In the genomic region with DNA sequence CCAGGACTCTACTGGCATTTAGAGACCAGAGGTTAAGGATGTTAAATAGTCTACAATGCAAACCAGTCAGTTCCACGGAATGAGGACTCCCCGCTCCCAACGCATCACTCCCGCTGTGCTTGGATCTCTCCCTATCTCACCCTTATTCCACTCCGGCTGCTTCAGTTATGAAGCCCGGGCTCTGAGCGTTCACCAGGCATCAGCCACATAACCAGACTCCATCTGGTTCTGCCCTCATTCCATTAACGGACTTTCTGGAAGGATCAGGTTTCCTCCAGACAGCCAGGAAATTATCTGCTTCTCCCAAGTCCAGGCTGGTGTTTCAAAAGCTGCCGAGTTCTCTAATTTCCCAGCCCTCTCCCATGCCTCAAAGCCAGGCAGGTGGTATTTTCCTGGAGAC, we compare ENCODE assay signal across 22 cellular contexts.
DNase-seq lines count a peak whose midpoint lies in the region; ATAC-seq and TF ChIP-seq lines count a peak whose summit lies in the region.
"Had no signal": no experiment of that assay in that cellular context is flagged by ENCODE, and none has a peak within 500 bp of the region (broad histone marks: within the 10 kb centered on the region; RNA-seq: fewer than 3 reads in every experiment).

No MANE protein-coding gene starts in this region.

- H3K36me3 Mint-ChIP-seq in dendritic cell treated with granulocyte-macrophage colony-stimulating factor and Interleukin-4, amounts not matched to agents 40 ng/mL and 50 ng/mL, for 4 days (ENCODE audit: low read depth), result no peaks in the 10 kb centered on the region
- no peaks in the 10 kb centered on the region for H3K36me3 Mint-ChIP-seq in stimulated activated memory B cell treated with anti-CD40 and anti-IgM and Interleukin-4, amounts not matched to agents 10 μg/mL and 1 μg/mL and 100 μg/mL, for 72 hours
- H3K36me3 Mint-ChIP-seq in activated CD4-positive, alpha-beta memory T cell treated with anti-CD3 and anti-CD28 coated beads for 36 hours, result no peaks in the 10 kb centered on the region
- H3K36me3 Mint-ChIP-seq: CD4-positive, alpha-beta memory T cell had no signal

- ATAC-seq in omental fat pad (ENCODE audit: low FRiP score), result peak; percentile 59
- ATAC-seq in stimulated activated memory B cell treated with anti-CD40 and anti-IgM and Interleukin-4, amounts not matched to agents 10 μg/mL and 1 μg/mL and 100 μg/mL, for 72 hours, result no peak

- H3K4me1 Mint-ChIP-seq in dendritic cell treated with granulocyte-macrophage colony-stimulating factor and Interleukin-4, amounts not matched to agents 40 ng/mL and 50 ng/mL, for 4 days (ENCODE audit: low read depth), result peaks cover 71% of the 10 kb centered on the region
- H3K4me1 Mint-ChIP-seq in stimulated activated memory B cell treated with anti-CD40 and anti-IgM and Interleukin-4, amounts not matched to agents 10 μg/mL and 1 μg/mL and 100 μg/mL, for 72 hours, result no peaks in the 10 kb centered on the region
- no peaks in the 10 kb centered on the region for H3K4me1 Mint-ChIP-seq in activated CD4-positive, alpha-beta memory T cell treated with anti-CD3 and anti-CD28 coated beads for 36 hours (ENCODE audit: low read depth)
- H3K4me1 Mint-ChIP-seq: CD4-positive, alpha-beta memory T cell had no signal

- H3K4me3 Mint-ChIP-seq in dendritic cell treated with granulocyte-macrophage colony-stimulating factor and Interleukin-4, amounts not matched to agents 40 ng/mL and 50 ng/mL, for 4 days, result no peak overlapping the region
- no peak overlapping the region for H3K4me3 Mint-ChIP-seq in stimulated activated memory B cell treated with anti-CD40 and anti-IgM and Interleukin-4, amounts not matched to agents 10 μg/mL and 1 μg/mL and 100 μg/mL, for 72 hours
- no peak overlapping the region for H3K4me3 Mint-ChIP-seq in activated CD4-positive, alpha-beta memory T cell treated with anti-CD3 and anti-CD28 coated beads for 36 hours
- H3K4me3 Mint-ChIP-seq: CD4-positive, alpha-beta memory T cell had no signal

- POLR2A ChIA-PET in activated CD4-positive, alpha-beta memory T cell treated with anti-CD3 and anti-CD28 coated beads for 36 hours (lab: Charles Lee), result no interaction called here

- peaks cover 18% of the 10 kb centered on the region for H3K9me3 Mint-ChIP-seq in dendritic cell treated with granulocyte-macrophage colony-stimulating factor and Interleukin-4, amounts not matched to agents 40 ng/mL and 50 ng/mL, for 4 days
- H3K9me3 Mint-ChIP-seq in stimulated activated memory B cell treated with anti-CD40 and anti-IgM and Interleukin-4, amounts not matched to agents 10 μg/mL and 1 μg/mL and 100 μg/mL, for 72 hours, result peaks cover 3% of the 10 kb centered on the region
- no peaks in the 10 kb centered on the region for H3K9me3 Mint-ChIP-seq in activated CD4-positive, alpha-beta memory T cell treated with anti-CD3 and anti-CD28 coated beads for 36 hours

- DNase-seq in NCI-H82 (lab: John Stamatoyannopoulos, UW), result peak; percentile 54
- no peak for DNase-seq in NCI-H82 treated with DMSO at 0.1 percent for 48 hours (lab: John Stamatoyannopoulos, UW; ENCODE audit: unreplicated experiment)
- DNase-seq in NCI-H1105 treated with DMSO at 0.1 percent for 48 hours (lab: John Stamatoyannopoulos, UW), result peak; percentile 17
- no peak for DNase-seq in omental fat pad (ENCODE audit: low spot score)
- DNase-seq in activated CD4-positive, alpha-beta memory T cell treated with anti-CD3 and anti-CD28 coated beads for 36 hours, result no peak
- DNase-seq: BE2C; Caco-2; CD4-positive, alpha-beta memory T cell; EL; GF-D8; GOT3; HCEC 1CT; KG1; NCI-H1092 treated with DMSO at 0.1 percent for 48 hours; NCI-H187; NCI-H446; NCI-H526 treated with DMSO at 0.1 percent for 48 hours; NK-92 treated with Interleukin-12 subunit alpha and Interleukin-12 subunit beta, amount 100 ng/mL, for 24 hours; SHP77 treated with DMSO at 0.1 percent for 48 hours; SK-N-SH had no signal

- no peak for TF ChIP-seq CTCF in omental fat pad (IDR thresholded peaks at IDR 0.05)

- H3K27ac Mint-ChIP-seq in dendritic cell treated with granulocyte-macrophage colony-stimulating factor and Interleukin-4, amounts not matched to agents 40 ng/mL and 50 ng/mL, for 4 days, result peak overlapping the region; percentile 45
- no peak overlapping the region for H3K27ac Mint-ChIP-seq in stimulated activated memory B cell treated with anti-CD40 and anti-IgM and Interleukin-4, amounts not matched to agents 10 μg/mL and 1 μg/mL and 100 μg/mL, for 72 hours
- no peak overlapping the region for H3K27ac Mint-ChIP-seq in activated CD4-positive, alpha-beta memory T cell treated with anti-CD3 and anti-CD28 coated beads for 36 hours
- H3K27ac Mint-ChIP-seq: CD4-positive, alpha-beta memory T cell had no signal

- CTCF ChIA-PET in activated CD4-positive, alpha-beta memory T cell treated with anti-CD3 and anti-CD28 coated beads for 36 hours (lab: Charles Lee), result no interaction called here

- intact Hi-C loops in dendritic cell treated with granulocyte-macrophage colony-stimulating factor and Interleukin-4, amounts not matched to agents 40 ng/mL and 50 ng/mL, for 4 days (cut with micrococcal nuclease), result no loop called here
- intact Hi-C loops in activated CD4-positive, alpha-beta memory T cell treated with anti-CD3 and anti-CD28 coated beads for 36 hours (cut with micrococcal nuclease), result no loop called here

- H3K27me3 Mint-ChIP-seq in dendritic cell treated with granulocyte-macrophage colony-stimulating factor and Interleukin-4, amounts not matched to agents 40 ng/mL and 50 ng/mL, for 4 days, result peaks cover 16% of the 10 kb centered on the region
- peaks cover 9% of the 10 kb centered on the region for H3K27me3 Mint-ChIP-seq in stimulated activated memory B cell treated with anti-CD40 and anti-IgM and Interleukin-4, amounts not matched to agents 10 μg/mL and 1 μg/mL and 100 μg/mL, for 72 hours
- H3K27me3 Mint-ChIP-seq in activated CD4-positive, alpha-beta memory T cell treated with anti-CD3 and anti-CD28 coated beads for 36 hours, result peaks cover 12% of the 10 kb centered on the region

Comparison
In these comparisons a context has a peak if more than half of its experiments do, and no peak if none do; other contexts are left out.
1. DNase-seq: peak in NCI-H82 (single experiment) and NCI-H1105 treated with DMSO at 0.1 percent for 48 hours (single experiment); none in NCI-H82 treated with DMSO at 0.1 percent for 48 hours (single experiment), omental fat pad (single experiment) and activated CD4-positive, alpha-beta memory T cell treated with anti-CD3 and anti-CD28 coated beads for 36 hours (single experiment).